ENCODE assay signal across 10 cellular contexts in genomic region chr5:173472164-173472563, GRCh38.
DNase-seq lines count a peak whose midpoint lies in the region.
"Had no signal": no experiment of that assay in that cellular context is flagged by ENCODE, and none has a peak within 500 bp of the region (broad histone marks: within the 10 kb centered on the region; RNA-seq: fewer than 3 reads in every experiment).

No MANE protein-coding gene starts in this region.

- POLR2A ChIA-PET in activated CD4-positive, alpha-beta T cell treated with anti-CD3 and anti-CD28 coated beads, Interleukin-2, amount 10 ng/mL, durations not matched to agents 7 days and 5 days (lab: Charles Lee), result no interaction called here

- peak overlapping the region; percentile 98 for H3K27ac ChIP-seq in caudate nucleus (ENCODE audit: low read depth, low read length)
- H3K27ac ChIP-seq in layer of hippocampus (ENCODE audit: low read depth, low read length), result peak overlapping the region; percentile 98

- no peaks in the 10 kb centered on the region for H3K27me3 Mint-ChIP-seq in activated CD4-positive, alpha-beta T cell treated with anti-CD3 and anti-CD28 coated beads, Interleukin-2, amount 10 ng/mL, durations not matched to agents 7 days and 5 days

- DNase-seq in HS-5 (ENCODE audit: low read depth), result peak; percentile 93
- peak in 59 of 61 donors; percentile 7 to 94 (median 74) for DNase-seq in caudate nucleus (lab: John Stamatoyannopoulos, UW)
- DNase-seq in superior temporal gyrus (ENCODE audit: extremely low spot score), result peak; percentile 100
- DNase-seq in KBM-7, result no peak
- no peak for DNase-seq in activated T-cell treated with anti-CD3 and anti-CD28 coated beads for 4 hours
- DNase-seq in activated CD4-positive, alpha-beta T cell treated with anti-CD3 and anti-CD28 coated beads, Interleukin-2, amount 10 ng/mL, durations not matched to agents 7 days and 5 days, result no peak
- DNase-seq in T-helper 1 cell, result no peak
- DNase-seq: activated naive CD8-positive, alpha-beta T cell treated with anti-CD3 and anti-CD28 coated beads, Interleukin-2, amount 10 ng/mL, durations not matched to agents 7 days and 5 days; NCI-H82 had no signal

- no peak overlapping the region for H3K4me3 Mint-ChIP-seq in activated CD4-positive, alpha-beta T cell treated with anti-CD3 and anti-CD28 coated beads, Interleukin-2, amount 10 ng/mL, durations not matched to agents 7 days and 5 days
- H3K4me3 Mint-ChIP-seq: activated naive CD8-positive, alpha-beta T cell treated with anti-CD3 and anti-CD28 coated beads, Interleukin-2, amount 10 ng/mL, durations not matched to agents 7 days and 5 days had no signal

- in situ Hi-C loops in KBM-7 (cut with MboI; ENCODE audit: low pct_unique_long_range_greater_than_20kb, low sequenced_read_pairs), result no loop called here

- H3K36me3 Mint-ChIP-seq in activated CD4-positive, alpha-beta T cell treated with anti-CD3 and anti-CD28 coated beads, Interleukin-2, amount 10 ng/mL, durations not matched to agents 7 days and 5 days (ENCODE audit: low read depth), result no peaks in the 10 kb centered on the region
- H3K36me3 Mint-ChIP-seq: activated naive CD8-positive, alpha-beta T cell treated with anti-CD3 and anti-CD28 coated beads, Interleukin-2, amount 10 ng/mL, durations not matched to agents 7 days and 5 days had no signal

- no peak overlapping the region for H3K27ac Mint-ChIP-seq in activated CD4-positive, alpha-beta T cell treated with anti-CD3 and anti-CD28 coated beads, Interleukin-2, amount 10 ng/mL, durations not matched to agents 7 days and 5 days
- H3K27ac Mint-ChIP-seq: activated naive CD8-positive, alpha-beta T cell treated with anti-CD3 and anti-CD28 coated beads, Interleukin-2, amount 10 ng/mL, durations not matched to agents 7 days and 5 days had no signal

- no peaks in the 10 kb centered on the region for H3K27me3 ChIP-seq in layer of hippocampus (ENCODE audit: control insufficient read depth, insufficient read depth, low read length)

- H3K4me1 Mint-ChIP-seq in activated CD4-positive, alpha-beta T cell treated with anti-CD3 and anti-CD28 coated beads, Interleukin-2, amount 10 ng/mL, durations not matched to agents 7 days and 5 days, result no peaks in the 10 kb centered on the region
- H3K4me1 Mint-ChIP-seq: activated naive CD8-positive, alpha-beta T cell treated with anti-CD3 and anti-CD28 coated beads, Interleukin-2, amount 10 ng/mL, durations not matched to agents 7 days and 5 days had no signal

- H3K9me3 Mint-ChIP-seq in activated CD4-positive, alpha-beta T cell treated with anti-CD3 and anti-CD28 coated beads, Interleukin-2, amount 10 ng/mL, durations not matched to agents 7 days and 5 days, result no peaks in the 10 kb centered on the region
- H3K9me3 Mint-ChIP-seq: activated naive CD8-positive, alpha-beta T cell treated with anti-CD3 and anti-CD28 coated beads, Interleukin-2, amount 10 ng/mL, durations not matched to agents 7 days and 5 days had no signal

- CTCF ChIA-PET in activated CD4-positive, alpha-beta T cell treated with anti-CD3 and anti-CD28 coated beads, Interleukin-2, amount 10 ng/mL, durations not matched to agents 7 days and 5 days (lab: Charles Lee), result interaction anchor here (0.7 to 1.0 kb wide), 2 partner anchors 11 to 79 kb away, joined by 3 read pairs; no protein-coding TSS in a partner anchor

Comparison
In these comparisons a context has a peak if more than half of its experiments do, and no peak if none do; other contexts are left out.
1. DNase-seq: peak in HS-5 (single experiment), caudate nucleus (59 of 61) and superior temporal gyrus (single experiment); none in KBM-7 (single experiment), activated T-cell treated with anti-CD3 and anti-CD28 coated beads for 4 hours (single experiment), activated CD4-positive, alpha-beta T cell treated with anti-CD3 and anti-CD28 coated beads, Interleukin-2, amount 10 ng/mL, durations not matched to agents 7 days and 5 days (single experiment) and T-helper 1 cell (0 of 5).